8 cellular contexts compared by ENCODE assay signal in the genomic region with DNA sequence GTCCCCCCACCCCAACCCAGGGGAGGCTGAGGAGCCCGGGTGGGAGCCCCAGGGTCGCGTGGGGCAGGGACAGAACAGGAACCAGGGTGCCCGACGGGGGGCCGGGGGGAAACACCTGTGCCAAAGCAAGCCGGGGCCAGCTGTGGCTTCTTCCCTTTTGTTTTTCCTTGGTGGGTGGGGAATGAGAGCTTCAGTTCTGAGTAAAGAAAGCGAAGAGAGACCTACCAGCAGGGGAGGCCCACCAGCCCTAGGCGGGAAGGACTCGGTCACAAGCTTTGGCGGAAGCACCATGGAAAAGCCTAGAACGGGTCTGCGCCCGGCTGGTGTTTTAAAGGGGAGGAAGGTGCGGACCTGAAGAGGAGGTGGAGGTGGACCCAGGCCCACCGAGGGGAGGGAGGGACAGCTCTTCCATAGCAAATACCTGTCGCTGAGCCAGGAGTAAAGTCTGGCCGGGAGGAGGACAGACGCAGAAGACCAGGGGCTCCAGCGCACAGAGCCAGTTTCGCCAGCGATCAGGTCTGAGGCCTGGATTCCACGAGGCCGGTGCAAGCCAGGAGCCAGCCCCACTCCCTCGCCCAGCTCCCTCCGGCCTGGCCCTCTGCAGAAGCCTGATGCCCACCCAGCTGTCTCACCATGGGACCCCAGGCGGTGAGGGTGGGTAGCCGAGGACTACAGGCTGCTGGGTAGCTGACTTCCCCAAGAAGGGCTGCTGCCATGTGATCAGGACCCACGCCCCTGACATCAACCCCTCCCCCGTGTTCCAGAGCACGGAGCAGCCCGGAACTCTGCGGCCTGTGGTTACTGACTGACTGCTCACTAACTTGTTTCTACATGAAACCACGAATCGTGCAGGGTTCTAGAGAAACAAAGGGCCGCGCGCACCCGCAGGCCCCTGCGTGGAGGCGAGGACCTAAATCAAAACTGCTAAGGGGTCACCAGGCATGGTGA. TPM values are rescaled to one million over a fixed set of nuclear protein-coding genes. Genes with fewer than 3 reads are reported as not detected.
DNase-seq lines count a peak whose midpoint lies in the region; ATAC-seq and TF ChIP-seq lines count a peak whose summit lies in the region.

No MANE protein-coding gene starts in this region.

- peak; percentile 69 to 78 for DNase-seq in activated CD4-positive, alpha-beta T cell treated with anti-CD3 and anti-CD28 coated beads for 24 hours (ENCODE audit: low read depth in 2 of 2)
- peak; percentile 75 for DNase-seq in colonic mucosa
- DNase-seq in memory B cell (ENCODE audit: low spot score in 2 of 2): peak; percentile 65 to 74
- DNase-seq in stimulated activated CD8-positive, alpha-beta memory T cell treated with anti-CD3 and anti-CD28 coated beads, Interleukin-15, amount 100 ng/mL, for 48 hours (ENCODE audit: low read depth in 2 of 2): peak; percentile 86
- DNase-seq in cerebellum (ENCODE audit: low spot score): no peak

- intact Hi-C loops in colonic mucosa (cut with DNase I): no loop called here

- H3K9me3 ChIP-seq in HUES48 (ENCODE audit: control insufficient read depth, insufficient read depth, low read length): no peaks in the 10 kb centered on the region
- no peaks in the 10 kb centered on the region for H3K9me3 ChIP-seq in colonic mucosa

- peaks cover 72% of the 10 kb centered on the region for H3K4me1 Mint-ChIP-seq in memory B cell

- no peaks in the 10 kb centered on the region for H3K27me3 Mint-ChIP-seq in memory B cell

- H3K9ac ChIP-seq in HUES48 (ENCODE audit: low read depth, low read length): no peak overlapping the region
- H3K9ac ChIP-seq in colonic mucosa (ENCODE audit: low read depth in 2 of 2, low read length in 2 of 2): peak overlapping the region; percentile 59 to 88

- peak overlapping the region; percentile 61 for H3K27ac Mint-ChIP-seq in memory B cell

- H3K27ac ChIP-seq in C4-2B (peak overlapping the region; percentile 88), HUES48 (ENCODE audit: low read depth, low read length) (peak overlapping the region; percentile 88), colonic mucosa (peak overlapping the region; percentile 99)

- H3K4me3 ChIP-seq in HUES48 (ENCODE audit: low read depth, low read length) (peak overlapping the region; percentile 52), colonic mucosa (peak overlapping the region; percentile 98)

- H3K4me1 ChIP-seq in HUES48 (ENCODE audit: control insufficient read depth, insufficient read depth, low read length) (peaks cover 22% of the 10 kb centered on the region), colonic mucosa (peaks cover 27% of the 10 kb centered on the region)

- TF ChIP-seq CTCF in C4-2B (conservative IDR thresholded peaks at IDR 0.05) (no peak), colonic mucosa (IDR thresholded peaks at IDR 0.05) (no peak)

- H3K4me3 Mint-ChIP-seq in memory B cell: peak overlapping the region; percentile 97

- H3K9me3 Mint-ChIP-seq in memory B cell: no peaks in the 10 kb centered on the region

- H3K36me3 Mint-ChIP-seq in memory B cell: peaks cover 6% of the 10 kb centered on the region

- peak; percentile 56 for ATAC-seq in GM19467 (IDR thresholded peaks at IDR 0.05; ENCODE audit: unreplicated experiment)
- peak; percentile 85 for ATAC-seq in memory B cell (ENCODE audit: low read depth)

- peaks cover 20% of the 10 kb centered on the region for H3K36me3 ChIP-seq in HUES48 (ENCODE audit: control insufficient read depth, insufficient read depth, low read length)
- H3K36me3 ChIP-seq in colonic mucosa: no peaks in the 10 kb centered on the region

- H3K27me3 ChIP-seq in HUES48 (ENCODE audit: control insufficient read depth, insufficient read depth, low read length) (no peaks in the 10 kb centered on the region), colonic mucosa (no peaks in the 10 kb centered on the region)

RNA-seq across cellular contexts. Expression of a gene that starts 0.8 kb away (rescaled TPM):
- total RNA-seq in colonic mucosa (100 to 1,000 TPM; 101 to 115 TPM), cerebellum (24.1 TPM)

RNA-seq across cellular contexts. Expression of a gene that starts 57.6 kb away (rescaled TPM):
- total RNA-seq in colonic mucosa (10 to 100 TPM; 34.3 to 38.7 TPM), cerebellum (42.8 TPM)
